In genomic region chr7:153638821-153639435, GRCh38 we compare ENCODE assay signal across 25 cellular contexts.
"Had no signal": no experiment of that assay in that cellular context is flagged by ENCODE, and none has a peak within 500 bp of the region (broad histone marks: within the 10 kb centered on the region; RNA-seq: fewer than 3 reads in every experiment).

No MANE protein-coding gene starts in this region.

- H3K4me1 Mint-ChIP-seq: T-helper 17 cell, WTC11 had no signal

- H3K36me3 Mint-ChIP-seq: activated CD4-positive, alpha-beta memory T cell treated with anti-CD3 and anti-CD28 coated beads for 36 hours; activated naive CD8-positive, alpha-beta T cell had no signal

- H3K27ac ChIP-seq: brain microvascular endothelial cell, cardiac muscle cell, Peyer's patch, RWPE1 had no signal

- H3K4me3 Mint-ChIP-seq: activated CD4-positive, alpha-beta memory T cell treated with anti-CD3 and anti-CD28 coated beads for 36 hours; activated naive CD4-positive, alpha-beta T cell treated with anti-CD3 and anti-CD28 coated beads for 36 hours; activated naive CD8-positive, alpha-beta T cell; activated T-cell treated with anti-CD3 and anti-CD28 coated beads, Interleukin-2, amount 50 U/mL, for 4 hours; T-helper 17 cell; WTC11 had no signal

- H3K27me3 Mint-ChIP-seq: activated CD4-positive, alpha-beta memory T cell treated with anti-CD3 and anti-CD28 coated beads for 36 hours; activated naive CD8-positive, alpha-beta T cell; T-helper 17 cell had no signal

- H3K4me3 ChIP-seq: cardiac muscle cell, K562, Peyer's patch had no signal

- DNase-seq: activated CD4-positive, alpha-beta memory T cell treated with anti-CD3 and anti-CD28 coated beads for 36 hours; activated CD4-positive, alpha-beta T cell treated with anti-CD3 and anti-CD28 coated beads for 48 hours; activated CD4-positive, CD25-positive, alpha-beta regulatory T cell treated with anti-CD3 and anti-CD28 coated beads, Interleukin-2, amount 50 U/mL, for 72 hours; activated CD8-positive, alpha-beta memory T cell treated with anti-CD3 and anti-CD28 coated beads for 24 hours; activated gamma-delta T cell; activated naive CD4-positive, alpha-beta T cell treated with anti-CD3 and anti-CD28 coated beads for 36 hours; activated T-cell treated with anti-CD3 and anti-CD28 coated beads, Interleukin-2, amount 50 U/mL, for 4 hours; brain microvascular endothelial cell; Karpas-422; MM.1S; NCI-H1105; NCI-H1436 treated with DMSO at 0.1 percent for 48 hours; NCI-H187; NCI-H2081 treated with DMSO at 0.1 percent for 48 hours; NCI-H446; NCI-H524; Peyer's patch; SHP77 treated with DMSO at 0.1 percent for 48 hours; T-helper 17 cell; T-helper 9 cell had no signal

- H3K27ac Mint-ChIP-seq: activated CD4-positive, alpha-beta memory T cell treated with anti-CD3 and anti-CD28 coated beads for 36 hours; activated naive CD4-positive, alpha-beta T cell treated with anti-CD3 and anti-CD28 coated beads for 36 hours; activated naive CD8-positive, alpha-beta T cell; T-helper 17 cell; WTC11 had no signal

- H3K27me3 ChIP-seq: brain microvascular endothelial cell, cardiac muscle cell, Peyer's patch had no signal

- H3K4me1 ChIP-seq: Peyer's patch had no signal

- ATAC-seq: activated T-cell treated with anti-CD3 and anti-CD28 coated beads, Interleukin-2, amount 50 U/mL, for 4 hours; K562; T-helper 17 cell; WTC11 had no signal

- H3K36me3 ChIP-seq: brain microvascular endothelial cell, cardiac muscle cell, Peyer's patch had no signal
